Comparison of ENCODE assay signal across 8 cellular contexts in genomic region chr22:50185384-50186087, GRCh38. TPM values are rescaled to one million over a fixed set of nuclear protein-coding genes. Genes with fewer than 3 reads are reported as not detected.
DNase-seq lines count a peak whose midpoint lies in the region; ATAC-seq, FAIRE-seq and TF ChIP-seq lines count a peak whose summit lies in the region.

A gene with protein sequence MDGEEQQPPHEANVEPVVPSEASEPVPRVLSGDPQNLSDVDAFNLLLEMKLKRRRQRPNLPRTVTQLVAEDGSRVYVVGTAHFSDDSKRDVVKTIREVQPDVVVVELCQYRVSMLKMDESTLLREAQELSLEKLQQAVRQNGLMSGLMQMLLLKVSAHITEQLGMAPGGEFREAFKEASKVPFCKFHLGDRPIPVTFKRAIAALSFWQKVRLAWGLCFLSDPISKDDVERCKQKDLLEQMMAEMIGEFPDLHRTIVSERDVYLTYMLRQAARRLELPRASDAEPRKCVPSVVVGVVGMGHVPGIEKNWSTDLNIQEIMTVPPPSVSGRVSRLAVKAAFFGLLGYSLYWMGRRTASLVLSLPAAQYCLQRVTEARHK (plus strand): TSS chr22:50185913. CDS start chr22:50193061, 7,148 bp downstream.

- POLR2A ChIA-PET in A549 (lab: Yijun Ruan, JAX) = no interaction called here

- WGBS in A549 (ENCODE audit: missing lambda C conversion rate) = 55% methylated on average over 14 of the region's 90 CpGs

- H3F3A ChIP-seq in neural cell (ENCODE audit: insufficient read depth, low read length, poor library complexity, severe bottlenecking) = no peaks in the 10 kb centered on the region

- H3K27me3 Mint-ChIP-seq in IgD-negative memory B cell = no peaks in the 10 kb centered on the region

- CTCF ChIA-PET in A549 (lab: Yijun Ruan, JAX) = interaction anchor here (1.2 kb wide), 1 partner anchor 192 kb away, joined by 3 read pairs; no protein-coding TSS in a partner anchor

- peaks cover 19 to 27% (median 24%) of the 10 kb centered on the region in 3 donors for H3K4me1 Mint-ChIP-seq in IgD-negative memory B cell

- ATAC-seq in A549 = peak; percentile 42 to 56; a peak in 5 of 6 replicates
- ATAC-seq in stimulated activated naive CD8-positive, alpha-beta T cell treated with anti-CD3 and anti-CD28 coated beads, Interleukin-15, Interleukin-2, amounts not matched to agents 100 U/mL and 50 U/mL, for 24 hours = peak; percentile 82

- H3K4me1 ChIP-seq in A549 = peaks cover 28% of the 10 kb centered on the region
- peaks cover 37% of the 10 kb centered on the region for H3K4me1 ChIP-seq in SJSA1 (replicated peaks)

- TF ChIP-seq POLR2A in A549 (IDR thresholded peaks at IDR 0.05; ENCODE audit: low read length) (peak; percentile 58), GM18526 (IDR thresholded peaks at IDR 0.05; ENCODE audit: extremely low read depth, insufficient read length) (peak; percentile 62)

- TF ChIP-seq RAD21 in A549 (conservative IDR thresholded peaks at IDR 0.05 in 1 of 2, IDR thresholded peaks at IDR 0.05 in 1 of 2) (no peak), neural cell (conservative IDR thresholded peaks at IDR 0.05) (no peak)

- H3K4me3 ChIP-seq in A549 = peak within 1 kb of the TSS; percentile 83
- peak within 1 kb of the TSS; percentile 75 for H3K4me3 ChIP-seq in SJSA1
- H3K4me3 ChIP-seq in fibroblast of villous mesenchyme (ENCODE audit: low read depth, low read length) = peak within 1 kb of the TSS; percentile 73
- H3K4me3 ChIP-seq in neural cell (ENCODE audit: low read length) = peak within 1 kb of the TSS; percentile 71

- peak within 1 kb of the TSS; percentile 97 for H3K4me2 ChIP-seq in A549
- peak within 1 kb of the TSS; percentile 91 for H3K4me2 ChIP-seq in neural cell (ENCODE audit: low read length)

- H3K27ac ChIP-seq in A549 (peak within 1 kb of the TSS; percentile 84 to 99), SJSA1 (no peak within 1 kb of the TSS), neural cell (ENCODE audit: low read length) (no peak within 1 kb of the TSS)

- H3K27ac Mint-ChIP-seq in IgD-negative memory B cell = peak within 1 kb of the TSS; percentile 93 to 99 (median 98)

- H3K79me2 ChIP-seq in neural cell (replicated peaks; ENCODE audit: insufficient read depth, low read length) = peaks cover 2% of the 10 kb centered on the region

- TF ChIP-seq EP300 in A549 (IDR thresholded peaks at IDR 0.05) = no peak
- no peak for TF ChIP-seq EP300 in neural cell (conservative IDR thresholded peaks at IDR 0.05; ENCODE audit: poor library complexity, severe bottlenecking)

- H4K20me1 ChIP-seq in neural cell (ENCODE audit: insufficient read depth) = no peaks in the 10 kb centered on the region

- H3K36me3 Mint-ChIP-seq in IgD-negative memory B cell = no peaks in the 10 kb centered on the region

- H3K4me3 Mint-ChIP-seq in IgD-negative memory B cell = peak within 1 kb of the TSS; percentile 93 to 99 (median 96)

- H3K36me3 ChIP-seq in SJSA1 (peaks cover 15% of the 10 kb centered on the region), neural cell (ENCODE audit: insufficient read depth, low read length) (no peaks in the 10 kb centered on the region)

- no peaks in the 10 kb centered on the region for H3K27me3 ChIP-seq in SJSA1 (replicated peaks)
- H3K27me3 ChIP-seq in neural cell (ENCODE audit: insufficient read depth, low read depth, low read length) = no peaks in the 10 kb centered on the region

- H3K9ac ChIP-seq in neural cell (ENCODE audit: low read length) = peak within 1 kb of the TSS; percentile 62

- no peak for FAIRE-seq in A549 (lab: Jason Lieb, UNC)

- DNase-seq in A549 (ENCODE audit: low read depth in 1 of 2, low spot score in 1 of 2) = peak; percentile 48 to 84
- peak; percentile 70 to 90 for DNase-seq in SJSA1 (ENCODE audit: low read depth in 1 of 2, low spot score in 2 of 2)
- peak; percentile 84 for DNase-seq in activated gamma-delta T cell treated with Interleukin-2 at 50 U/mL for 16 hours
- DNase-seq in fibroblast of villous mesenchyme (ENCODE audit: low read depth) = peak; percentile 89
- DNase-seq in stimulated activated naive CD8-positive, alpha-beta T cell treated with anti-CD3 and anti-CD28 coated beads, Interleukin-15, Interleukin-2, amounts not matched to agents 100 U/mL and 50 U/mL, for 24 hours = peak; percentile 93

- H3K9me3 Mint-ChIP-seq in IgD-negative memory B cell = no peaks in the 10 kb centered on the region

- TF ChIP-seq CTCF in A549 (IDR thresholded peaks at IDR 0.05) = no peak
- TF ChIP-seq CTCF in fibroblast of villous mesenchyme (IDR thresholded peaks at IDR 0.05; ENCODE audit: insufficient read depth, low read depth, low read length) = no peak
- TF ChIP-seq CTCF in neural cell (IDR thresholded peaks at IDR 0.05; ENCODE audit: poor library complexity, severe bottlenecking) = no peak

- H2AFZ ChIP-seq in neural cell (ENCODE audit: low read depth, low read length) = no peak within 1 kb of the TSS

- H3K9me3 ChIP-seq in A549 = no peaks in the 10 kb centered on the region
- no peaks in the 10 kb centered on the region for H3K9me3 ChIP-seq in SJSA1 (replicated peaks)
- no peaks in the 10 kb centered on the region for H3K9me3 ChIP-seq in neural cell (ENCODE audit: low read length)

- no peaks in the 10 kb centered on the region for H3K9me2 ChIP-seq in neural cell (ENCODE audit: insufficient read depth, low read length)

TF ChIP-seq in A549, 52 proteins besides CTCF, POLR2A, EP300 and RAD21 (continues in another document):
- TF ChIP-seq GATA3 (IDR thresholded peaks at IDR 0.05; ENCODE audit: borderline replicate concordance) (no peak), JUN (IDR thresholded peaks at IDR 0.05) (peak in 1 of 2 experiments; percentile 16; a peak in 1 of 5 replicates), FOSL2 (IDR thresholded peaks at IDR 0.05) (no peak), FOSL2 (CRISPR knock-in tag; IDR thresholded peaks at IDR 0.05) (no peak), HEYL (CRISPR knock-in tag; IDR thresholded peaks at IDR 0.05) (no peak), NFE2L2 (conservative IDR thresholded peaks at IDR 0.05; ENCODE audit: low read length) (no peak), CBX8 (IDR thresholded peaks at IDR 0.05) (no peak), CHD4 (IDR thresholded peaks at IDR 0.05; ENCODE audit: borderline replicate concordance) (peak; percentile 67; the same call in 1 of the 2 replicates)
- TF ChIP-seq, protein P1, sequence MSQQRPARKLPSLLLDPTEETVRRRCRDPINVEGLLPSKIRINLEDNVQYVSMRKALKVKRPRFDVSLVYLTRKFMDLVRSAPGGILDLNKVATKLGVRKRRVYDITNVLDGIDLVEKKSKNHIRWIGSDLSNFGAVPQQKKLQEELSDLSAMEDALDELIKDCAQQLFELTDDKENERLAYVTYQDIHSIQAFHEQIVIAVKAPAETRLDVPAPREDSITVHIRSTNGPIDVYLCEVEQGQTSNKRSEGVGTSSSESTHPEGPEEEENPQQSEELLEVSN (IDR thresholded peaks at IDR 0.05; ENCODE audit: borderline replicate concordance, low read depth) = no peak

TF ChIP-seq in neural cell, 6 proteins besides CTCF, POLR2A, EP300 and RAD21:
- TF ChIP-seq SMC3 (conservative IDR thresholded peaks at IDR 0.05; ENCODE audit: poor library complexity) (no peak), POLR2AphosphoS5 (IDR thresholded peaks at IDR 0.05) (no peak), EZH2 (IDR thresholded peaks at IDR 0.05; ENCODE audit: borderline replicate concordance, insufficient read depth, low read length, poor library complexity, severe bottlenecking) (no peak), MXI1 (conservative IDR thresholded peaks at IDR 0.05; ENCODE audit: poor library complexity, severe bottlenecking) (no peak), REST (IDR thresholded peaks at IDR 0.05; ENCODE audit: borderline replicate concordance) (no peak), TAF1 (IDR thresholded peaks at IDR 0.05; ENCODE audit: low read depth) (no peak)

RNA-seq across cellular contexts. Expression of the gene that starts here (rescaled TPM):
- polyA plus RNA-seq in A549 (2011; rRNA removed) (13.4 and 14.8 TPM in 2 replicates), A549 (2017; fragmentation: RNase III; extraction: RNeasy Plus Mini Kit Qiagen cat#74134 plus additional on column Dnase treatment) (28.2 to 30.9 TPM (median 30.4 TPM) in 3 replicates), IgD-negative memory B cell (28.0 TPM), neural cell (31.8 and 37.9 TPM in 2 replicates)
- polyA plus RNA-seq in A549 (2012; cell fraction: cytosol; rRNA removed) = 72.4 and 81.9 TPM in 2 replicates
- 220 and 320 TPM in 2 replicates for polyA plus RNA-seq in A549 (2012; cell fraction: nucleus; rRNA removed)
- polyA minus RNA-seq in A549 (2011; rRNA and poly(A)+ RNA removed) = 6.0 and 16.5 TPM in 2 replicates
- total RNA-seq in SJSA1 (2014; rRNA removed; shearing (Covaris generic)) = 27.0 and 29.1 TPM in 2 replicates
- 21.6 and 27.4 TPM in 2 replicates for total RNA-seq in fibroblast of villous mesenchyme
- polyA minus RNA-seq in neural cell = 11.7 and 12.4 TPM in 2 replicates

Comparison
In these comparisons a context has a peak if more than half of its experiments do, and no peak if none do; other contexts are left out.
1. H3K27ac ChIP-seq: peak in A549 (2 of 2); none in SJSA1 (single experiment) and neural cell (single experiment).
2. Peak in every context shown above with its lines, with median percentiles within 50 percentile points of each other: DNase-seq and H3K4me3 ChIP-seq.